ENCODE assay signal across 1 cellular context in the genomic region with DNA sequence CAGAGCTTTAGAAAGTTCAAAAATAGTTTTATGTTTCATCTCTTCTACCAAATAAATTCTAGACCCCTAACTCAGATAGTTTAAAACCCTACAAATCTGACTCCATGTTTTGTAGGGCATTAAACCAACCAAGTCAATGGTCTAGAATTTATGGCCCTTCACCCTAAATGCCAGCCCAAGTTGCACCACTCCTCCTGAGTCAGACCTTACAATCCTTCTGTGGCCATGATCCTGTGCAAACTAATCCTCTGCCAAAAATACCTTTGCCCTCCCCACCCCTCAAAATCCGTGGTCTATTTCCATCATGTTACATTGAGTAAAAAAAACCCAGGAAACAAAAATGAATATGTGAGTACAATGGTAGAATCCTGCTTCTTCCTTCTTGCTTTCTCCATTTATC.
TF ChIP-seq lines count a peak whose summit lies in the region.

No MANE protein-coding gene starts in this region.

TF ChIP-seq in IMR-90, 13 proteins besides CTCF, POLR2A, EP300 and RAD21:
- no peak for TF ChIP-seq BHLHE40 (IDR thresholded peaks at IDR 0.05; ENCODE audit: low read depth, low read length)
- no peak for TF ChIP-seq RCOR1 (IDR thresholded peaks at IDR 0.05; ENCODE audit: insufficient replicate concordance, low read length)
- TF ChIP-seq CEBPB (IDR thresholded peaks at IDR 0.05; ENCODE audit: low read depth, low read length): peak; percentile 19; the same call in 1 of the 2 replicates
